10 cellular contexts compared by ENCODE assay signal in the genomic region with DNA sequence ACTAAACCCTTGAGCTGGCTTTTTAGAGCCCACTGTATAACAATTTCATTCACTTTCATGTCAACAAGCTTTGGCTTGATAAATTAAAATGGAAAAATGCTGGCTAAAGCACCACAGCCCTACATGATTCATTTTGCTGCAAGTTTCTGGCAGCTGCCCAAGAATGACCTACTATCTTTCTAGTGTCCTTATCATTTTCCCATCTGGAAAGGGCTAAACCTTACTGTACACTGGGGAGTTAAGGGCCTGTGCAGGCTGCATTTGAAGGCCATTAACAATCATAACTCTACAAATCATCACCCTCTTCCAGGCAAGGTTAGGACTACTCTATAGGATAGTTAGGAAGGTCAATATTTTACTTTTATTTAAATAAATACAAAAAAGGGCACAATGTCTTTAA.
DNase-seq lines count a peak whose midpoint lies in the region; ATAC-seq and TF ChIP-seq lines count a peak whose summit lies in the region.
"Had no signal": no experiment of that assay in that cellular context is flagged by ENCODE, and none has a peak within 500 bp of the region (broad histone marks: within the 10 kb centered on the region; RNA-seq: fewer than 3 reads in every experiment).

No MANE protein-coding gene starts in this region.

- TF ChIP-seq CTCF in heart left ventricle (IDR thresholded peaks at IDR 0.05) (no peak), fibroblast of lung (conservative IDR thresholded peaks at IDR 0.05 in 1 of 2, IDR thresholded peaks at IDR 0.05 in 1 of 2; ENCODE audit: low read depth in 1 of 2, low read length in 2 of 2) (no peak)

- no peaks in the 10 kb centered on the region for H3K4me1 Mint-ChIP-seq in activated naive CD8-positive, alpha-beta T cell treated with anti-CD3 and anti-CD28 coated beads for 36 hours

- H4K20me1 ChIP-seq in fibroblast of lung (ENCODE audit: control insufficient read depth, extremely low read depth, insufficient read depth, low read length), result no peaks in the 10 kb centered on the region
- H4K20me1 ChIP-seq: BLaER1 had no signal

- H3K4me3 Mint-ChIP-seq in activated naive CD8-positive, alpha-beta T cell treated with anti-CD3 and anti-CD28 coated beads for 36 hours, result no peak overlapping the region

- H2AFZ ChIP-seq in fibroblast of lung (ENCODE audit: low read length), result no peak overlapping the region

- H3K27me3 ChIP-seq in heart left ventricle (no peaks in the 10 kb centered on the region), fibroblast of lung (ENCODE audit: control insufficient read depth, insufficient read depth, low read length) (no peaks in the 10 kb centered on the region)
- H3K27me3 ChIP-seq: BLaER1 had no signal

- no peaks in the 10 kb centered on the region for H3K79me2 ChIP-seq in fibroblast of lung (ENCODE audit: control insufficient read depth, insufficient read depth, low read length)

- H3K36me3 ChIP-seq in heart left ventricle, result no peaks in the 10 kb centered on the region
- H3K36me3 ChIP-seq in fibroblast of lung (ENCODE audit: control insufficient read depth, insufficient read depth, low read length), result no peaks in the 10 kb centered on the region
- H3K36me3 ChIP-seq: BLaER1 had no signal

- intact Hi-C loops in heart left ventricle (cut with DNase I) (no loop called here), Right ventricle myocardium inferior (cut with DNase I) (no loop called here)

- H3K4me1 ChIP-seq in heart left ventricle, result peaks cover 0 to 10% (median 2%) of the 10 kb centered on the region in 12 donors
- H3K4me1 ChIP-seq in fibroblast of lung (ENCODE audit: control insufficient read depth, extremely low read depth, insufficient read depth, low read length), result no peaks in the 10 kb centered on the region

- H3K9ac ChIP-seq in fibroblast of lung (ENCODE audit: insufficient read depth, low read length), result no peak overlapping the region
- H3K9ac ChIP-seq: BLaER1 had no signal

- H3K4me3 ChIP-seq in heart left ventricle (no peak overlapping the region), fibroblast of lung (replicated peaks in 1 of 4; ENCODE audit: control extremely low read depth in 1 of 4, insufficient read depth in 1 of 4, low read depth in 3 of 4, low read length in 4 of 4) (no peak overlapping the region)
- H3K4me3 ChIP-seq: BLaER1 had no signal

- H3K9me3 ChIP-seq in heart left ventricle, result no peaks in the 10 kb centered on the region
- H3K9me3 ChIP-seq in fibroblast of lung (ENCODE audit: control insufficient read depth, insufficient read depth, low read depth, low read length), result no peaks in the 10 kb centered on the region
- H3K9me3 ChIP-seq: BLaER1 had no signal

- no peak overlapping the region for H3K27ac Mint-ChIP-seq in activated naive CD8-positive, alpha-beta T cell treated with anti-CD3 and anti-CD28 coated beads for 36 hours

- peaks cover 2% of the 10 kb centered on the region for H3K9me3 Mint-ChIP-seq in activated naive CD8-positive, alpha-beta T cell treated with anti-CD3 and anti-CD28 coated beads for 36 hours

- H3K27ac ChIP-seq in heart left ventricle, result no peak overlapping the region
- H3K27ac ChIP-seq in fibroblast of lung (ENCODE audit: insufficient read depth, low read length), result no peak overlapping the region
- H3K27ac ChIP-seq: BLaER1 had no signal

- DNase-seq in heart left ventricle, result peak in 4 of 5 donors; percentile 31 to 51 (median 43)
- DNase-seq in Right ventricle myocardium inferior (ENCODE audit: missing footprints), result no peak
- peak; percentile 63 for DNase-seq in NCI-H774 (lab: John Stamatoyannopoulos, UW)
- DNase-seq in fibroblast of lung (ENCODE audit: low read depth in 2 of 2), result peak; percentile 83 to 88
- DNase-seq in activated naive CD8-positive, alpha-beta T cell treated with anti-CD3 and anti-CD28 coated beads for 36 hours, result no peak
- DNase-seq: NCI-H1694 had no signal

- no peak for TF ChIP-seq POLR2A in heart left ventricle (IDR thresholded peaks at IDR 0.05)

- H3K27me3 Mint-ChIP-seq in activated naive CD8-positive, alpha-beta T cell treated with anti-CD3 and anti-CD28 coated beads for 36 hours, result no peaks in the 10 kb centered on the region

- no peaks in the 10 kb centered on the region for H3K36me3 Mint-ChIP-seq in activated naive CD8-positive, alpha-beta T cell treated with anti-CD3 and anti-CD28 coated beads for 36 hours

- no peak overlapping the region for H3K4me2 ChIP-seq in fibroblast of lung (ENCODE audit: extremely low read depth, insufficient read depth, low read length)
- H3K4me2 ChIP-seq: BLaER1 had no signal

- ATAC-seq in heart left ventricle, result peak in 2 of 4 donors; percentile 38 to 71
- no peak for ATAC-seq in Right ventricle myocardium inferior
- no peak for ATAC-seq in HG03432 (IDR thresholded peaks at IDR 0.05; ENCODE audit: unreplicated experiment)
- ATAC-seq in HG02798 (IDR thresholded peaks at IDR 0.05; ENCODE audit: poor library complexity, unreplicated experiment), result no peak
- no peak for ATAC-seq in HG03342 (IDR thresholded peaks at IDR 0.05; ENCODE audit: unreplicated experiment)

Comparison
In these comparisons a context has a peak if more than half of its experiments do, and no peak if none do; other contexts are left out.
1. DNase-seq: peak in heart left ventricle (4 of 5), NCI-H774 (single experiment) and fibroblast of lung (2 of 2); none in Right ventricle myocardium inferior (single experiment) and activated naive CD8-positive, alpha-beta T cell treated with anti-CD3 and anti-CD28 coated beads for 36 hours (single experiment).